In the genomic region with DNA sequence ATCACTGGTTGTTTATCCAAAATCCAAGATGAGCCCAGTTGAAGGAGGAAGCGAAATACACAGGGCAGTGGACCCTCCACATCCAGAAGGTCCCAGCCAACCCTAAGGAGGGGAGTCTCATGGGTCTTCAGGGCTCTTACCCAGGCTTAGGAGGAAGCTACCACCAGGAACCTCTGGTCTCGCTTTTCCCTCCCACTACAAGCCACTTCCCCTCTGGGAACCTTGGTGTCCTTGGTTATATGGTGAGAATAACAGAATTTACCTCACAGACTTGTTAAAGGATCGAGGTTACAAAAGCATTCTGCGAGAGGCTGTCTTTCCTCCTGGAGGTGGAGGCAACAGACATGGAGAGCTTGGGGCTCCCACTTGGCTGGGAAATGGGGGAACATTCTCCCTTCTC, we compare ENCODE assay signal across 27 cellular contexts. TPM values are rescaled to one million over a fixed set of nuclear protein-coding genes. Genes with fewer than 3 reads are reported as not detected.
DNase-seq lines count a peak whose midpoint lies in the region; ATAC-seq and TF ChIP-seq lines count a peak whose summit lies in the region.
"Had no signal": no experiment of that assay in that cellular context is flagged by ENCODE, and none has a peak within 500 bp of the region (broad histone marks: within the 10 kb centered on the region; RNA-seq: fewer than 3 reads in every experiment).

No MANE protein-coding gene starts in this region.

- H4K20me1 ChIP-seq in hepatocyte (ENCODE audit: insufficient read depth, poor library complexity, severe bottlenecking): no peaks in the 10 kb centered on the region

- H3K27ac Mint-ChIP-seq in activated T-cell treated with anti-CD3 and anti-CD28 coated beads, Interleukin-2, amount 50 U/mL, for 72 hours: peak overlapping the region; percentile 68
- H3K27ac Mint-ChIP-seq in CD8-positive, alpha-beta T cell: peak overlapping the region; percentile 11
- peak overlapping the region; percentile 12 for H3K27ac Mint-ChIP-seq in glutamatergic neuron (ENCODE audit: unreplicated experiment)
- H3K27ac Mint-ChIP-seq: activated CD4-positive, alpha-beta memory T cell treated with anti-CD3 and anti-CD28 coated beads for 36 hours had no signal

- peaks cover 15% of the 10 kb centered on the region for H3K4me1 ChIP-seq in CD8-positive, alpha-beta T cell (ENCODE audit: insufficient read depth, low read length)
- peaks cover 15% of the 10 kb centered on the region for H3K4me1 ChIP-seq in hepatocyte (ENCODE audit: insufficient read depth)

- POLR2A ChIA-PET in CD8-positive, alpha-beta T cell (lab: Charles Lee): interaction anchor here (2.0 kb wide), 1 partner anchor 31 kb away, joined by 5 read pairs; the partner anchor contains the start of gene KIAA1191
- POLR2A ChIA-PET in RWPE1 (lab: Yijun Ruan, JAX; ENCODE audit: low non-redundant PET): no interaction called here

- no peak for TF ChIP-seq CTCF in CD8-positive, alpha-beta T cell (IDR thresholded peaks at IDR 0.05)
- no peak for TF ChIP-seq CTCF in RWPE1 (conservative IDR thresholded peaks at IDR 0.05; ENCODE audit: low read depth)
- TF ChIP-seq CTCF in glutamatergic neuron (IDR thresholded peaks at IDR 0.05; ENCODE audit: partially characterized antibody, unreplicated experiment): no peak
- TF ChIP-seq CTCF in hepatocyte (IDR thresholded peaks at IDR 0.05; ENCODE audit: poor library complexity): no peak

- no peak overlapping the region for H3K4me3 ChIP-seq in CD8-positive, alpha-beta T cell (ENCODE audit: low read depth, low read length)
- H3K4me3 ChIP-seq in hepatocyte: no peak overlapping the region
- H3K4me3 ChIP-seq: A549, ascending aorta, esophagus squamous epithelium, left lung, thoracic aorta, vagina had no signal

- no peaks in the 10 kb centered on the region for H3K27me3 ChIP-seq in CD8-positive, alpha-beta T cell (ENCODE audit: insufficient read depth, low read length)
- no peaks in the 10 kb centered on the region for H3K27me3 ChIP-seq in hepatocyte
- H3K27me3 ChIP-seq: ascending aorta, BE2C, esophagus squamous epithelium, left lung, vagina had no signal

- no peak overlapping the region for H2AFZ ChIP-seq in hepatocyte
- H2AFZ ChIP-seq: parathyroid adenoma had no signal

- H3K27me3 Mint-ChIP-seq in activated T-cell treated with anti-CD3 and anti-CD28 coated beads, Interleukin-2, amount 50 U/mL, for 72 hours (ENCODE audit: low read depth): no peaks in the 10 kb centered on the region
- H3K27me3 Mint-ChIP-seq in CD8-positive, alpha-beta T cell (ENCODE audit: low read depth): no peaks in the 10 kb centered on the region
- peaks cover 11% of the 10 kb centered on the region for H3K27me3 Mint-ChIP-seq in glutamatergic neuron (ENCODE audit: unreplicated experiment)
- H3K27me3 Mint-ChIP-seq: activated CD4-positive, alpha-beta memory T cell treated with anti-CD3 and anti-CD28 coated beads for 36 hours; natural killer cell treated with Interleukin-12 subunit alpha and Interleukin-12 subunit beta and Interleukin-15 and Interleukin-18, amount 100 ng/mL, for 72 hours had no signal

- H3K4me3 Mint-ChIP-seq in activated T-cell treated with anti-CD3 and anti-CD28 coated beads, Interleukin-2, amount 50 U/mL, for 72 hours: no peak overlapping the region
- no peak overlapping the region for H3K4me3 Mint-ChIP-seq in CD8-positive, alpha-beta T cell
- peak overlapping the region; percentile 9 for H3K4me3 Mint-ChIP-seq in glutamatergic neuron (ENCODE audit: unreplicated experiment)
- H3K4me3 Mint-ChIP-seq: activated CD4-positive, alpha-beta memory T cell treated with anti-CD3 and anti-CD28 coated beads for 36 hours; natural killer cell treated with Interleukin-12 subunit alpha and Interleukin-12 subunit beta and Interleukin-15 and Interleukin-18, amount 100 ng/mL, for 72 hours had no signal

- H3K36me3 Mint-ChIP-seq in activated T-cell treated with anti-CD3 and anti-CD28 coated beads, Interleukin-2, amount 50 U/mL, for 72 hours (ENCODE audit: insufficient read depth in 2 of 2): peaks cover 7 to 10% of the 10 kb centered on the region in 2 donors
- H3K36me3 Mint-ChIP-seq in CD8-positive, alpha-beta T cell: peaks cover 61% of the 10 kb centered on the region
- H3K36me3 Mint-ChIP-seq in glutamatergic neuron (ENCODE audit: unreplicated experiment): no peaks in the 10 kb centered on the region

- H3K4me1 Mint-ChIP-seq in activated T-cell treated with anti-CD3 and anti-CD28 coated beads, Interleukin-2, amount 50 U/mL, for 72 hours (ENCODE audit: low read depth): peaks cover 15% of the 10 kb centered on the region
- peaks cover 17% of the 10 kb centered on the region for H3K4me1 Mint-ChIP-seq in CD8-positive, alpha-beta T cell (ENCODE audit: low read depth)
- peaks cover 20% of the 10 kb centered on the region for H3K4me1 Mint-ChIP-seq in glutamatergic neuron (ENCODE audit: low read depth, unreplicated experiment)

- H3K9me2 ChIP-seq in hepatocyte (replicated peaks; ENCODE audit: insufficient read depth): no peaks in the 10 kb centered on the region

- no peaks in the 10 kb centered on the region for H3K9me3 ChIP-seq in CD8-positive, alpha-beta T cell (ENCODE audit: low read length)
- no peaks in the 10 kb centered on the region for H3K9me3 ChIP-seq in hepatocyte (ENCODE audit: low read depth)
- H3K9me3 ChIP-seq: A549, ascending aorta, BE2C, esophagus squamous epithelium, left lung, thoracic aorta, vagina had no signal

- H3K9me3 Mint-ChIP-seq in activated T-cell treated with anti-CD3 and anti-CD28 coated beads, Interleukin-2, amount 50 U/mL, for 72 hours: no peaks in the 10 kb centered on the region
- H3K9me3 Mint-ChIP-seq in CD8-positive, alpha-beta T cell: no peaks in the 10 kb centered on the region
- H3K9me3 Mint-ChIP-seq in glutamatergic neuron (ENCODE audit: unreplicated experiment): peaks cover 11% of the 10 kb centered on the region
- H3K9me3 Mint-ChIP-seq: activated CD4-positive, alpha-beta memory T cell treated with anti-CD3 and anti-CD28 coated beads for 36 hours; natural killer cell treated with Interleukin-12 subunit alpha and Interleukin-12 subunit beta and Interleukin-15 and Interleukin-18, amount 100 ng/mL, for 72 hours had no signal

- no peak for ATAC-seq in activated T-cell treated with anti-CD3 and anti-CD28 coated beads, Interleukin-2, amount 50 U/mL, for 72 hours (replicated peaks in 1 of 2)
- ATAC-seq in CD8-positive, alpha-beta T cell: no peak
- no peak for ATAC-seq in HG03520 (IDR thresholded peaks at IDR 0.05; ENCODE audit: unreplicated experiment)
- ATAC-seq: A549; HCT116; left lung; natural killer cell treated with Interleukin-12 subunit alpha and Interleukin-12 subunit beta and Interleukin-15 and Interleukin-18, amount 100 ng/mL, for 72 hours; right cardiac atrium had no signal

- no peak overlapping the region for H3K27ac ChIP-seq in CD8-positive, alpha-beta T cell (ENCODE audit: low read depth, low read length)
- peak overlapping the region; percentile 99 for H3K27ac ChIP-seq in RWPE1
- H3K27ac ChIP-seq in hepatocyte: no peak overlapping the region
- H3K27ac ChIP-seq: A549, ascending aorta, esophagus squamous epithelium, left lung, thoracic aorta, vagina had no signal

- intact Hi-C loops in CD8-positive, alpha-beta T cell (cut with DNase I, micrococcal nuclease): no loop called here

- no peak for DNase-seq in activated T-cell treated with anti-CD3 and anti-CD28 coated beads, Interleukin-2, amount 50 U/mL, for 72 hours
- no peak for DNase-seq in activated T-cell treated with anti-CD3 and anti-CD28 coated beads, Interleukin-2, amount 50 U/mL, for 48 hours
- no peak for DNase-seq in CD8-positive, alpha-beta T cell
- DNase-seq in RWPE1 (ENCODE audit: low spot score) (no peak), glutamatergic neuron (no peak), hepatocyte (ENCODE audit: low spot score) (no peak)
- DNase-seq in stimulated activated CD4-positive, alpha-beta T cell treated with anti-CD3 and anti-CD28 coated beads, Interleukin-4, amount 100 ng/mL, for 1 hour: no peak
- DNase-seq: activated CD4-positive, alpha-beta memory T cell treated with anti-CD3 and anti-CD28 coated beads for 36 hours; activated naive CD4-positive, alpha-beta T cell treated with Interleukin-2 at 50 U/mL for 16 hours; BE2C; esophagus squamous epithelium; IMR-90; left lung; NCI-H1436 treated with DMSO at 0.1 percent for 48 hours; NCI-H510A; NK-92 treated with Interleukin-12 subunit alpha and Interleukin-12 subunit beta, amount 100 ng/mL, for 24 hours; stimulated activated CD4-positive, alpha-beta T cell treated with anti-CD3 and anti-CD28 coated beads, Interleukin-4, amount 100 ng/mL, for 24 hours; stimulated activated naive CD4-positive, alpha-beta T cell treated with Interleukin-2 at 50 U/mL for 16 hours had no signal

- peaks cover 24% of the 10 kb centered on the region for H3K79me2 ChIP-seq in hepatocyte

- H3K4me2 ChIP-seq in hepatocyte: no peak overlapping the region
- H3K4me2 ChIP-seq: A549 had no signal

- H3K36me3 ChIP-seq in CD8-positive, alpha-beta T cell (ENCODE audit: insufficient read depth, low read length): peaks cover 4% of the 10 kb centered on the region
- H3K36me3 ChIP-seq in hepatocyte (replicated peaks; ENCODE audit: insufficient read depth, low read depth): no peaks in the 10 kb centered on the region

- CTCF ChIA-PET in CD8-positive, alpha-beta T cell (lab: Charles Lee): interaction anchor here (0.8 to 1.7 kb wide), 4 partner anchors 24 to 266 kb away, joined by 3 to 4 read pairs (median 4); partner anchors contain the start of gene KIAA1191
- CTCF ChIA-PET in RWPE1 (lab: Yijun Ruan, JAX): interaction anchor here (0.6 to 1.1 kb wide), 4 partner anchors 22 to 631 kb away, joined by 3 read pairs; partner anchors contain the start of gene KIAA1191

- WGBS in hepatocyte (ENCODE audit: low lambda C conversion rate, missing lambda C conversion rate): 97% methylated on average over 4 of the region's 4 CpGs

RNA-seq across cellular contexts. Expression of gene HIGD2A, which starts 3.4 kb away (rescaled TPM):
- total RNA-seq in activated T-cell treated with anti-CD3 and anti-CD28 coated beads, Interleukin-2, amount 50 U/mL, for 72 hours: 100 to 1,000 TPM; 109 to 135 TPM
- 100 to 1,000 TPM; 102 to 106 TPM for total RNA-seq in CD8-positive, alpha-beta T cell
- total RNA-seq in glutamatergic neuron (ENCODE audit: unreplicated experiment): 103 TPM
- total RNA-seq in hepatocyte: 109 and 161 TPM in 2 replicates
- 222 and 224 TPM in 2 replicates for polyA plus RNA-seq in hepatocyte

RNA-seq across cellular contexts. Expression of gene NOP16, which starts 3.6 kb away (rescaled TPM):
- total RNA-seq in activated T-cell treated with anti-CD3 and anti-CD28 coated beads, Interleukin-2, amount 50 U/mL, for 72 hours: 10 to 100 TPM; 41.8 to 42.3 TPM
- 10 to 100 TPM; 21.6 to 24.2 TPM for total RNA-seq in CD8-positive, alpha-beta T cell
- 18.6 TPM for total RNA-seq in glutamatergic neuron (ENCODE audit: unreplicated experiment)
- 22.9 and 25.6 TPM in 2 replicates for total RNA-seq in hepatocyte
- polyA plus RNA-seq in hepatocyte: 64.0 and 82.3 TPM in 2 replicates
- total RNA-seq: ascending aorta had no signal

RNA-seq across cellular contexts. Expression of gene CLTB, which starts 24.3 kb away (rescaled TPM):
- 10 to 100 TPM; 38.1 to 41.9 TPM for total RNA-seq in activated T-cell treated with anti-CD3 and anti-CD28 coated beads, Interleukin-2, amount 50 U/mL, for 72 hours
- total RNA-seq in CD8-positive, alpha-beta T cell: 10 to 100 TPM; 84.3 to 86.6 TPM
- total RNA-seq in glutamatergic neuron (ENCODE audit: unreplicated experiment): 83.8 TPM
- total RNA-seq in hepatocyte: 131 and 139 TPM in 2 replicates
- 284 and 289 TPM in 2 replicates for polyA plus RNA-seq in hepatocyte

RNA-seq across cellular contexts. Expression of gene ARL10, which starts 26.7 kb away (rescaled TPM):
- total RNA-seq in activated T-cell treated with anti-CD3 and anti-CD28 coated beads, Interleukin-2, amount 50 U/mL, for 72 hours: 10 to 100 TPM in 1 of 2 donors, 1 to 10 TPM in 1; 7.5 to 14.0 TPM
- total RNA-seq in CD8-positive, alpha-beta T cell: 1 to 10 TPM; 2.8 to 4.1 TPM
- 34.7 TPM for total RNA-seq in glutamatergic neuron (ENCODE audit: unreplicated experiment)
- total RNA-seq in hepatocyte: 6.7 and 8.9 TPM in 2 replicates
- polyA plus RNA-seq in hepatocyte: 2.5 and 4.4 TPM in 2 replicates

RNA-seq across cellular contexts. Expression of gene KIAA1191, which starts 30.4 kb away (rescaled TPM):
- 10 to 100 TPM; 56.7 to 59.0 TPM for total RNA-seq in activated T-cell treated with anti-CD3 and anti-CD28 coated beads, Interleukin-2, amount 50 U/mL, for 72 hours
- total RNA-seq in CD8-positive, alpha-beta T cell: 10 to 100 TPM; 78.2 to 85.1 TPM
- total RNA-seq in glutamatergic neuron (ENCODE audit: unreplicated experiment): 203 TPM
- 98.3 and 104 TPM in 2 replicates for total RNA-seq in hepatocyte
- polyA plus RNA-seq in hepatocyte: 96.8 and 110 TPM in 2 replicates

Comparison
In these comparisons a context has a peak if more than half of its experiments do, and no peak if none do; other contexts are left out.
1. H3K27ac Mint-ChIP-seq: peak in every context shown above with its lines; median percentile 68 in activated T-cell treated with anti-CD3 and anti-CD28 coated beads, Interleukin-2, amount 50 U/mL, for 72 hours; 12 in glutamatergic neuron; 11 in CD8-positive, alpha-beta T cell.